Comparison of ENCODE assay signal across 20 cellular contexts in the genomic region with DNA sequence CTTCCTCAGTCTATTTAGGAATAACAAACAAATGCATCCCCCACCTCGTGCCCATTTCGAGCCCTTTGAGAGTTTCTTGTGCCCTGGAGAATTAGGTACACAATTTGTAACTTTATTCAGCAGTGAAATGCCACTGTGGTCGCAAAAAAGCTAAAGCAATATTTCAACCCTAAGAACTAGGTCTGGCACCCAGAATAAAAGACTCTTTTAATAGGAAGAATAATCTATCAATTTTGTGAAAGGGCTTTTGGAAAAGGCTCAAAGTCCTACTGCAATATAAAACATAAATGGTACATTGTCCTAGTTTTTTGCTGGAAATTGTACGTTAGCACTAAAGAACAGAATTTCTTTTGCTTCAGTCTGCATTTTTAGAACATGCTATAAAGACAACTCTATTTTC.
DNase-seq lines count a peak whose midpoint lies in the region; TF ChIP-seq lines count a peak whose summit lies in the region.
"Had no signal": no experiment of that assay in that cellular context is flagged by ENCODE, and none has a peak within 500 bp of the region (broad histone marks: within the 10 kb centered on the region; RNA-seq: fewer than 3 reads in every experiment).

No MANE protein-coding gene starts in this region.

- H3K4me1 Mint-ChIP-seq in activated naive CD4-positive, alpha-beta T cell treated with anti-CD3 and anti-CD28 coated beads for 36 hours (ENCODE audit: low read depth): no peaks in the 10 kb centered on the region
- no peaks in the 10 kb centered on the region for H3K4me1 Mint-ChIP-seq in type B pancreatic cell (ENCODE audit: unreplicated experiment)
- H3K4me1 Mint-ChIP-seq: CD14-positive monocyte; CD4-positive, alpha-beta memory T cell; CD4-positive, CD25-positive, alpha-beta regulatory T cell; CD8-positive, alpha-beta memory T cell had no signal

- TF ChIP-seq CTCF in RWPE1 (conservative IDR thresholded peaks at IDR 0.05; ENCODE audit: low read depth): no peak
- no peak for TF ChIP-seq CTCF in type B pancreatic cell (conservative IDR thresholded peaks at IDR 0.05)

- no peak overlapping the region for H3K27ac ChIP-seq in RWPE1
- H3K27ac ChIP-seq: BLaER1 had no signal

- H3K27ac Mint-ChIP-seq in activated naive CD4-positive, alpha-beta T cell treated with anti-CD3 and anti-CD28 coated beads for 36 hours: no peak overlapping the region
- H3K27ac Mint-ChIP-seq in type B pancreatic cell: no peak overlapping the region
- H3K27ac Mint-ChIP-seq: CD14-positive monocyte; CD4-positive, alpha-beta memory T cell; CD4-positive, CD25-positive, alpha-beta regulatory T cell; CD8-positive, alpha-beta memory T cell had no signal

- POLR2A ChIA-PET in RWPE1 (lab: Yijun Ruan, JAX; ENCODE audit: low non-redundant PET): no interaction called here

- no peaks in the 10 kb centered on the region for H3K27me3 Mint-ChIP-seq in activated naive CD4-positive, alpha-beta T cell treated with anti-CD3 and anti-CD28 coated beads for 36 hours (ENCODE audit: low read depth)
- H3K27me3 Mint-ChIP-seq in type B pancreatic cell: no peaks in the 10 kb centered on the region
- H3K27me3 Mint-ChIP-seq: CD4-positive, alpha-beta memory T cell; CD4-positive, CD25-positive, alpha-beta regulatory T cell had no signal

- CTCF ChIA-PET in activated naive CD4-positive, alpha-beta T cell treated with anti-CD3 and anti-CD28 coated beads for 36 hours (lab: Charles Lee): no interaction called here
- CTCF ChIA-PET in RWPE1 (lab: Yijun Ruan, JAX): interaction anchor here (0.6 kb wide), 1 partner anchor 12 kb away, joined by 3 read pairs; no protein-coding TSS in a partner anchor

- H3K36me3 Mint-ChIP-seq in activated naive CD4-positive, alpha-beta T cell treated with anti-CD3 and anti-CD28 coated beads for 36 hours (ENCODE audit: low read depth): no peaks in the 10 kb centered on the region
- H3K36me3 Mint-ChIP-seq in type B pancreatic cell: no peaks in the 10 kb centered on the region
- H3K36me3 Mint-ChIP-seq: CD14-positive monocyte; CD4-positive, alpha-beta memory T cell; CD4-positive, CD25-positive, alpha-beta regulatory T cell; CD8-positive, alpha-beta memory T cell had no signal

- intact Hi-C loops in activated naive CD4-positive, alpha-beta T cell treated with anti-CD3 and anti-CD28 coated beads for 36 hours (cut with micrococcal nuclease): no loop called here

- H3K4me3 Mint-ChIP-seq in activated naive CD4-positive, alpha-beta T cell treated with anti-CD3 and anti-CD28 coated beads for 36 hours: no peak overlapping the region
- no peak overlapping the region for H3K4me3 Mint-ChIP-seq in type B pancreatic cell
- H3K4me3 Mint-ChIP-seq: CD14-positive monocyte; CD4-positive, alpha-beta memory T cell; CD4-positive, CD25-positive, alpha-beta regulatory T cell; CD8-positive, alpha-beta memory T cell had no signal

- DNase-seq in SK-MEL-5 (ENCODE audit: low read depth, low spot score) (peak; percentile 86), epidermal melanocyte (ENCODE audit: insufficient read length, low spot score) (peak; percentile 24), medulla oblongata (ENCODE audit: extremely low spot score) (peak; percentile 32), SKM-1 treated with dmso at 0.1 percent for 144 hours (lab: John Stamatoyannopoulos, UW; ENCODE audit: unreplicated experiment) (no peak), RWPE1 (ENCODE audit: low spot score) (no peak), type B pancreatic cell (ENCODE audit: extremely low spot score, unreplicated experiment) (no peak)
- no peak for DNase-seq in activated naive CD4-positive, alpha-beta T cell treated with anti-CD3 and anti-CD28 coated beads for 36 hours
- DNase-seq: 8988T; ACHN; BE2C; C1 segment of cervical spinal cord; Caco-2; Calu3; CD4-positive, alpha-beta memory T cell; CD4-positive, CD25-positive, alpha-beta regulatory T cell; CD8-positive, alpha-beta memory T cell; DMS79 treated with DMSO at 0.1 percent for 48 hours; GF-D8 had no signal

- peaks cover 3% of the 10 kb centered on the region for H3K9me3 Mint-ChIP-seq in activated naive CD4-positive, alpha-beta T cell treated with anti-CD3 and anti-CD28 coated beads for 36 hours
- H3K9me3 Mint-ChIP-seq in type B pancreatic cell: no peaks in the 10 kb centered on the region

- in situ Hi-C loops in SK-MEL-5 (cut with HindIII; ENCODE audit: low pct_unique_long_range_greater_than_20kb, low sequenced_read_pairs): no loop called here

Comparison
In these comparisons a context has a peak if more than half of its experiments do, and no peak if none do; other contexts are left out.
1. DNase-seq: peak in SK-MEL-5 (single experiment), epidermal melanocyte (single experiment) and medulla oblongata (single experiment); none in activated naive CD4-positive, alpha-beta T cell treated with anti-CD3 and anti-CD28 coated beads for 36 hours (single experiment), SKM-1 treated with dmso at 0.1 percent for 144 hours (single experiment), RWPE1 (single experiment) and type B pancreatic cell (single experiment).